ENCODE assay signal across 26 cellular contexts in genomic region chr12:31289443-31289842, GRCh38.
"Had no signal": no experiment of that assay in that cellular context is flagged by ENCODE, and none has a peak within 500 bp of the region (broad histone marks: within the 10 kb centered on the region; RNA-seq: fewer than 3 reads in every experiment).

No MANE protein-coding gene starts in this region.

- H3K4me2 ChIP-seq: SK-N-SH had no signal

- H3K9me3 Mint-ChIP-seq: activated naive CD4-positive, alpha-beta T cell treated with anti-CD3 and anti-CD28 coated beads, Interleukin-2, amount 50 U/mL, for 72 hours; activated T-cell treated with anti-CD3 and anti-CD28 coated beads, Interleukin-2, amount 50 U/mL, for 4 hours; T-helper 1 cell treated with Interleukin-12 subunit alpha and Interleukin-12 subunit beta and Interleukin-4 antibody, amounts not matched to agents 30 μg/mL and 1 μg/mL, for 36 hours had no signal

- DNase-seq: activated CD4-positive, alpha-beta T cell treated with anti-CD3 and anti-CD28 coated beads for 1 hour; activated CD8-positive, alpha-beta memory T cell treated with anti-CD3 and anti-CD28 coated beads for 24 hours; activated naive CD4-positive, alpha-beta T cell; activated T-cell treated with anti-CD3 and anti-CD28 coated beads, Interleukin-2, amount 50 U/mL, for 4 hours; adrenal gland; aorta; body of pancreas; dermis blood vessel endothelial cell; effector CD4-positive, alpha-beta T cell; foreskin keratinocyte; heart right ventricle; kidney glomerular epithelial cell; left lung; lower lobe of right lung; mesendoderm; occipital lobe; SK-N-SH; spleen; stimulated activated naive CD4-positive, alpha-beta T cell treated with Interleukin-2 at 50 U/mL for 16 hours; SW 1271 had no signal

- H3K27me3 ChIP-seq: adrenal gland, body of pancreas, esophagus muscularis mucosa, foreskin keratinocyte, heart right ventricle, left lung, right atrium auricular region, spleen, tibial nerve had no signal

- H3K27ac ChIP-seq: adrenal gland, body of pancreas, esophagus muscularis mucosa, foreskin keratinocyte, heart right ventricle, left lung, lower lobe of right lung, parathyroid adenoma, right atrium auricular region, spleen, tibial nerve had no signal

- H3K4me3 ChIP-seq: adrenal gland, body of pancreas, esophagus muscularis mucosa, heart right ventricle, left lung, lower lobe of right lung, right atrium auricular region, spleen, tibial nerve had no signal

- H2AFZ ChIP-seq: parathyroid adenoma had no signal

- H3K79me2 ChIP-seq: parathyroid adenoma had no signal

- H3K4me1 ChIP-seq: adrenal gland, foreskin keratinocyte, heart right ventricle, left lung, lower lobe of right lung, parathyroid adenoma, right atrium auricular region, spleen, tibial nerve had no signal

- H3K9me3 ChIP-seq: adrenal gland, body of pancreas, esophagus muscularis mucosa, left lung, lower lobe of right lung, SK-N-SH, spleen had no signal

- H3K4me3 Mint-ChIP-seq: activated T-cell treated with anti-CD3 and anti-CD28 coated beads, Interleukin-2, amount 50 U/mL, for 4 hours; T-helper 1 cell treated with Interleukin-12 subunit alpha and Interleukin-12 subunit beta and Interleukin-4 antibody, amounts not matched to agents 30 μg/mL and 1 μg/mL, for 36 hours had no signal

- ATAC-seq: activated naive CD4-positive, alpha-beta T cell treated with anti-CD3 and anti-CD28 coated beads, Interleukin-2, amount 50 U/mL, for 72 hours; activated T-cell treated with anti-CD3 and anti-CD28 coated beads, Interleukin-2, amount 50 U/mL, for 4 hours; body of pancreas; foreskin keratinocyte; heart right ventricle; left lung; lower lobe of right lung had no signal

- H3K27ac Mint-ChIP-seq: T-helper 1 cell treated with Interleukin-12 subunit alpha and Interleukin-12 subunit beta and Interleukin-4 antibody, amounts not matched to agents 30 μg/mL and 1 μg/mL, for 36 hours had no signal

- H3K9ac ChIP-seq: parathyroid adenoma, SK-N-SH had no signal
